ENCODE assay signal across 16 cellular contexts in the genomic region with DNA sequence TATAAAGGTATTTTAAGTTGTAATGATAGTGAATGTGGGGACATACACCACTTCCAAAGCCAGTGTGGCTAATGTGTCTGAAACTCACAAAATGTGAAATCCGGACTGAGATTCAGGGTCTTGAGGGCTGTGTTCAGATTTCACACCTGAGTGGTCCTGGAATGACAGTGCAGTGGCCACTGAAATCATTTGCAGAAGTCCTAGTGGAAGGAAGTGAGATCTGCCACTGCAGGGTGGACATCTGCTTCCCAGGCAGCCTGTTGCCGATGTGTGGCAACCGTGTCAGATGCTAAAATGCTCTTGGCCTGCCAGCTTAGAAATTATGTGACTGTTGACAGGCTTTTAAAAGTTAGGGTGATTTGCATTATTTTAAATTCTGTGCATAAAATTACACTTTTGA.
"Had no signal": no experiment of that assay in that cellular context is flagged by ENCODE, and none has a peak within 500 bp of the region (broad histone marks: within the 10 kb centered on the region; RNA-seq: fewer than 3 reads in every experiment).

No MANE protein-coding gene starts in this region.

- DNase-seq: activated CD4-positive, alpha-beta T cell treated with anti-CD3 and anti-CD28 coated beads for 1 hour; activated CD8-positive, alpha-beta memory T cell treated with anti-CD3 and anti-CD28 coated beads for 24 hours; activated CD8-positive, alpha-beta memory T cell treated with anti-CD3 and anti-CD28 coated beads, Interleukin-2, amount 50 U/mL, for 48 hours; activated effector memory CD4-positive, alpha-beta T cell treated with Interleukin-2 at 50 U/mL for 16 hours; activated T-cell treated with anti-CD3 and anti-CD28 coated beads, Interleukin-2, amount 50 U/mL, for 48 hours; adrenal gland; gastrocnemius medialis; left lung; retina; spleen; stimulated activated CD4-positive, alpha-beta T cell treated with anti-CD3 and anti-CD28 coated beads, Interleukin-4, amount 100 ng/mL, for 4 hours; thyroid gland; WERI-Rb-1 had no signal

- FAIRE-seq: astrocyte had no signal

- H3K27ac ChIP-seq: adrenal gland, breast epithelium, coronary artery, gastrocnemius medialis, left lung, spleen, thyroid gland, WERI-Rb-1 had no signal

- H3K36me3 ChIP-seq: adrenal gland, breast epithelium, gastrocnemius medialis, left lung, spleen, thyroid gland, WERI-Rb-1 had no signal

- ATAC-seq: gastrocnemius medialis, left lung had no signal

- H3K9me3 ChIP-seq: adrenal gland, breast epithelium, gastrocnemius medialis, left lung, spleen, thyroid gland had no signal

- H3K27me3 ChIP-seq: adrenal gland, breast epithelium, gastrocnemius medialis, left lung, spleen, thyroid gland had no signal

- H3K4me3 ChIP-seq: adrenal gland, breast epithelium, coronary artery, gastrocnemius medialis, left lung, spleen, thyroid gland had no signal

- H3K4me1 ChIP-seq: adrenal gland, breast epithelium, gastrocnemius medialis, left lung, thyroid gland had no signal
